ENCODE assay signal across 1 cellular context in the genomic region with DNA sequence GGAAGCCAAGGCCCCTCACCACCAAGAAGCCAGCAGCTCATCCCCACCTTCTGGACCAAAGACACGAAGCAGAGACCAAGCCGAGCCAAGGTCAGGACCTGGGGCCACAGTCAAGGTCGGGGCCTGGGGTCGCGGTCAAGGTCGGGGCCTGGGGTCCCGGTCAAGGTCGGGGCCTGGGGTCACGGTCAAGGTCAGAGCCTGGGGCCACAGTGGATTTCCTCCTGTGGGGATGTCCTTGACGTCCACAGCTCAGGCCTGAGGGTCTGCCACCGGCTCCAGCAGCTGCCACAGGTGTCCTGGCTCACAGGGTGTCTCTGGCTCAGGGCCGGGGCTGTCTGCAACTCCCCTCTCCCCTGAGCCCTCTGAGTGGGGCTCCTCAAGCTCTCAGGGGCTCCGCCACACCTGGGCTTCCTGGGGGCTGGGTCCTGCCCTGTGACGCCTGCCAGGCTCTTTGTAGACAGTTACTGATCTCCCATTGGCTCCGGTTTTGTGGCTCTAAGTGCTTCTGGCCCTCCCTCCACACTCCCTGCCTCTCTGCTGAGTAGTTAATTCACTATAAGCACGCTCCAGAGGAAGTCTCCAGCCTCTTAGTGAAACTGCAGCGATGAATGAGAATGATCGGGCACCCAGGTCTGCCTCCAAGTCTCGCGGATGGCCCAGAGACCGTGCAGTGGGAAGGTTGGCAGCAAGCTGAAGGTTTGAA.
TF ChIP-seq lines count a peak whose summit lies in the region.

No MANE protein-coding gene starts in this region.

TF ChIP-seq in HepG2, 621 proteins besides CTCF, POLR2A, EP300 and RAD21 (continued from another document and continues in another):
- TF ChIP-seq, protein P1, sequence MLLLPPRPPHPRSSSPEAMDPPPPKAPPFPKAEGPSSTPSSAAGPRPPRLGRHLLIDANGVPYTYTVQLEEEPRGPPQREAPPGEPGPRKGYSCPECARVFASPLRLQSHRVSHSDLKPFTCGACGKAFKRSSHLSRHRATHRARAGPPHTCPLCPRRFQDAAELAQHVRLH (CRISPR knock-in tag; IDR thresholded peaks at IDR 0.05; ENCODE audit: borderline replicate concordance, low read depth): no peak
- TF ChIP-seq HMGA1 (CRISPR knock-in tag; conservative IDR thresholded peaks at IDR 0.05) (no peak), ZNF382 (CRISPR knock-in tag; IDR thresholded peaks at IDR 0.05; ENCODE audit: borderline replicate concordance) (no peak), NR2C2 (CRISPR knock-in tag; IDR thresholded peaks at IDR 0.05; ENCODE audit: borderline replicate concordance) (peak; percentile 76), KAT7 (CRISPR knock-in tag; IDR thresholded peaks at IDR 0.05; ENCODE audit: borderline replicate concordance) (no peak), ZNF720 (CRISPR knock-in tag; IDR thresholded peaks at IDR 0.05) (no peak), SNRNP70 (IDR thresholded peaks at IDR 0.05; ENCODE audit: low read depth, low read length) (no peak), ZBTB21 (CRISPR knock-in tag; IDR thresholded peaks at IDR 0.05) (no peak), NFE2L2 (IDR thresholded peaks at IDR 0.05; ENCODE audit: low read length) (no peak), ZNF251 (CRISPR knock-in tag; IDR thresholded peaks at IDR 0.05) (0 out of 2 replicates have a peak, but pooled peaks have one; percentile 15), ZNF773 (CRISPR knock-in tag; IDR thresholded peaks at IDR 0.05; ENCODE audit: borderline replicate concordance) (no peak), SRSF4 (IDR thresholded peaks at IDR 0.05; ENCODE audit: low read depth, low read length, poor library complexity, severe bottlenecking) (no peak), ZNF432 (CRISPR knock-in tag; IDR thresholded peaks at IDR 0.05; ENCODE audit: borderline replicate concordance) (no peak), TMF1 (CRISPR knock-in tag; IDR thresholded peaks at IDR 0.05; ENCODE audit: low read depth) (0 out of 2 replicates have a peak, but pooled peaks have one; percentile 24), EEA1 (CRISPR knock-in tag; IDR thresholded peaks at IDR 0.05; ENCODE audit: borderline replicate concordance) (no peak), EHMT2 (IDR thresholded peaks at IDR 0.05; ENCODE audit: borderline replicate concordance, low read depth, low read length) (no peak), ZFP82 (CRISPR knock-in tag; IDR thresholded peaks at IDR 0.05; ENCODE audit: borderline replicate concordance) (no peak), ZSCAN22 (CRISPR knock-in tag; IDR thresholded peaks at IDR 0.05) (no peak), RXRA (CRISPR knock-in tag; IDR thresholded peaks at IDR 0.05) (peak; percentile 86), DNMT3B (CRISPR knock-in tag; conservative IDR thresholded peaks at IDR 0.05) (no peak), POGZ (CRISPR knock-in tag; IDR thresholded peaks at IDR 0.05) (no peak), ZNF572 (CRISPR knock-in tag; IDR thresholded peaks at IDR 0.05) (no peak), GATA4 (IDR thresholded peaks at IDR 0.05; ENCODE audit: borderline replicate concordance, low read depth) (no peak), ZNF703 (CRISPR knock-in tag; IDR thresholded peaks at IDR 0.05; ENCODE audit: borderline replicate concordance) (0 out of 2 replicates have a peak, but pooled peaks have one; percentile 48), ZFP62 (CRISPR knock-in tag; IDR thresholded peaks at IDR 0.05) (no peak), HNF4A (CRISPR knock-in tag; IDR thresholded peaks at IDR 0.05) (0 out of 2 replicates have a peak, but pooled peaks have one; percentile 29), MAZ (IDR thresholded peaks at IDR 0.05; ENCODE audit: borderline replicate concordance, low read depth, low read length) (no peak), MAZ (CRISPR knock-in tag; IDR thresholded peaks at IDR 0.05; ENCODE audit: low read depth) (no peak), ZBTB8A (CRISPR knock-in tag; IDR thresholded peaks at IDR 0.05; ENCODE audit: borderline replicate concordance, low read depth) (no peak), NR3C1 (CRISPR knock-in tag; IDR thresholded peaks at IDR 0.05) (no peak), PHF20 (CRISPR knock-in tag; IDR thresholded peaks at IDR 0.05) (peak; percentile 8; the same call in 1 of the 2 replicates), ATF7 (IDR thresholded peaks at IDR 0.05) (no peak), ATF7 (CRISPR knock-in tag; IDR thresholded peaks at IDR 0.05) (no peak), ZNF558 (CRISPR knock-in tag; IDR thresholded peaks at IDR 0.05; ENCODE audit: borderline replicate concordance) (no peak), DR1 (CRISPR knock-in tag; IDR thresholded peaks at IDR 0.05) (no peak), KDM2A (CRISPR knock-in tag; IDR thresholded peaks at IDR 0.05; ENCODE audit: borderline replicate concordance, low read depth) (no peak), CBX2 (IDR thresholded peaks at IDR 0.05; ENCODE audit: low read depth, low read length) (no peak), CBX2 (CRISPR knock-in tag; IDR thresholded peaks at IDR 0.05; ENCODE audit: low read depth) (0 out of 2 replicates have a peak, but pooled peaks have one; percentile 22), SSRP1 (CRISPR knock-in tag; IDR thresholded peaks at IDR 0.05) (no peak), GPN1 (CRISPR knock-in tag; IDR thresholded peaks at IDR 0.05; ENCODE audit: borderline replicate concordance) (no peak), MED13 (CRISPR knock-in tag; IDR thresholded peaks at IDR 0.05) (no peak), ESRRA (CRISPR knock-in tag; IDR thresholded peaks at IDR 0.05; ENCODE audit: low read depth) (peak; percentile 88), LCORL (IDR thresholded peaks at IDR 0.05) (no peak), LCORL (CRISPR knock-in tag; IDR thresholded peaks at IDR 0.05) (no peak), CC2D1A (CRISPR knock-in tag; IDR thresholded peaks at IDR 0.05) (no peak), RARA (CRISPR knock-in tag; IDR thresholded peaks at IDR 0.05) (peak; percentile 89), ZFP36L2 (CRISPR knock-in tag; IDR thresholded peaks at IDR 0.05) (no peak), EZH2 (conservative IDR thresholded peaks at IDR 0.05; ENCODE audit: low read depth, low read length) (no peak), ZNF7 (CRISPR knock-in tag; IDR thresholded peaks at IDR 0.05) (no peak)
- TF ChIP-seq, protein P2, sequence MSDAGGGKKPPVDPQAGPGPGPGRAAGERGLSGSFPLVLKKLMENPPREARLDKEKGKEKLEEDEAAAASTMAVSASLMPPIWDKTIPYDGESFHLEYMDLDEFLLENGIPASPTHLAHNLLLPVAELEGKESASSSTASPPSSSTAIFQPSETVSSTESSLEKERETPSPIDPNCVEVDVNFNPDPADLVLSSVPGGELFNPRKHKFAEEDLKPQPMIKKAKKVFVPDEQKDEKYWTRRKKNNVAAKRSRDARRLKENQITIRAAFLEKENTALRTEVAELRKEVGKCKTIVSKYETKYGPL (CRISPR knock-in tag; IDR thresholded peaks at IDR 0.05): no peak
- TF ChIP-seq, protein P3, sequence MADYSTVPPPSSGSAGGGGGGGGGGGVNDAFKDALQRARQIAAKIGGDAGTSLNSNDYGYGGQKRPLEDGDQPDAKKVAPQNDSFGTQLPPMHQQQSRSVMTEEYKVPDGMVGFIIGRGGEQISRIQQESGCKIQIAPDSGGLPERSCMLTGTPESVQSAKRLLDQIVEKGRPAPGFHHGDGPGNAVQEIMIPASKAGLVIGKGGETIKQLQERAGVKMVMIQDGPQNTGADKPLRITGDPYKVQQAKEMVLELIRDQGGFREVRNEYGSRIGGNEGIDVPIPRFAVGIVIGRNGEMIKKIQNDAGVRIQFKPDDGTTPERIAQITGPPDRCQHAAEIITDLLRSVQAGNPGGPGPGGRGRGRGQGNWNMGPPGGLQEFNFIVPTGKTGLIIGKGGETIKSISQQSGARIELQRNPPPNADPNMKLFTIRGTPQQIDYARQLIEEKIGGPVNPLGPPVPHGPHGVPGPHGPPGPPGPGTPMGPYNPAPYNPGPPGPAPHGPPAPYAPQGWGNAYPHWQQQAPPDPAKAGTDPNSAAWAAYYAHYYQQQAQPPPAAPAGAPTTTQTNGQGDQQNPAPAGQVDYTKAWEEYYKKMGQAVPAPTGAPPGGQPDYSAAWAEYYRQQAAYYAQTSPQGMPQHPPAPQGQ (CRISPR knock-in tag; IDR thresholded peaks at IDR 0.05; ENCODE audit: borderline replicate concordance): no peak
- TF ChIP-seq, protein P4, sequence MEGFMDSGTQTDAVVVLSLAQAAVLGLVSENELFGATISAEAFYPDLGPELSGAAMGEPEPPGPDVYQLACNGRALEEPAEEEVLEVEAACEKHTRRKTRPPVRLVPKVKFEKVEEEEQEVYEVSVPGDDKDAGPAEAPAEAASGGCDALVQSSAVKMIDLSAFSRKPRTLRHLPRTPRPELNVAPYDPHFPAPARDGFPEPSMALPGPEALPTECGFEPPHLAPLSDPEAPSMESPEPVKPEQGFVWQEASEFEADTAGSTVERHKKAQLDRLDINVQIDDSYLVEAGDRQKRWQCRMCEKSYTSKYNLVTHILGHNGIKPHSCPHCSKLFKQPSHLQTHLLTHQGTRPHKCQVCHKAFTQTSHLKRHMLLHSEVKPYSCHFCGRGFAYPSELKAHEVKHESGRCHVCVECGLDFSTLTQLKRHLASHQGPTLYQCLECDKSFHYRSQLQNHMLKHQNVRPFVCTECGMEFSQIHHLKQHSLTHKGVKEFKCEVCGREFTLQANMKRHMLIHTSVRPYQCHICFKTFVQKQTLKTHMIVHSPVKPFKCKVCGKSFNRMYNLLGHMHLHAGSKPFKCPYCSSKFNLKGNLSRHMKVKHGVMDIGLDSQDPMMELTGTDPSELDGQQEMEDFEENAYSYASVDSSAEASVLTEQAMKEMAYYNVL (CRISPR knock-in tag; IDR thresholded peaks at IDR 0.05; ENCODE audit: borderline replicate concordance): no peak
- TF ChIP-seq, protein P5, sequence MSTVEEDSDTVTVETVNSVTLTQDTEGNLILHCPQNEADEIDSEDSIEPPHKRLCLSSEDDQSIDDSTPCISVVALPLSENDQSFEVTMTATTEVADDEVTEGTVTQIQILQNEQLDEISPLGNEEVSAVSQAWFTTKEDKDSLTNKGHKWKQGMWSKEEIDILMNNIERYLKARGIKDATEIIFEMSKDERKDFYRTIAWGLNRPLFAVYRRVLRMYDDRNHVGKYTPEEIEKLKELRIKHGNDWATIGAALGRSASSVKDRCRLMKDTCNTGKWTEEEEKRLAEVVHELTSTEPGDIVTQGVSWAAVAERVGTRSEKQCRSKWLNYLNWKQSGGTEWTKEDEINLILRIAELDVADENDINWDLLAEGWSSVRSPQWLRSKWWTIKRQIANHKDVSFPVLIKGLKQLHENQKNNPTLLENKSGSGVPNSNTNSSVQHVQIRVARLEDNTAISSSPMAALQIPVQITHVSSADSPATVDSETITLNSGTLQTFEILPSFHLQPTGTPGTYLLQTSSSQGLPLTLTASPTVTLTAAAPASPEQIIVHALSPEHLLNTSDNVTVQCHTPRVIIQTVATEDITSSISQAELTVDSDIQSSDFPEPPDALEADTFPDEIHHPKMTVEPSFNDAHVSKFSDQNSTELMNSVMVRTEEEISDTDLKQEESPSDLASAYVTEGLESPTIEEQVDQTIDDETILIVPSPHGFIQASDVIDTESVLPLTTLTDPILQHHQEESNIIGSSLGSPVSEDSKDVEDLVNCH (CRISPR knock-in tag; IDR thresholded peaks at IDR 0.05): no peak
- TF ChIP-seq, protein P6, sequence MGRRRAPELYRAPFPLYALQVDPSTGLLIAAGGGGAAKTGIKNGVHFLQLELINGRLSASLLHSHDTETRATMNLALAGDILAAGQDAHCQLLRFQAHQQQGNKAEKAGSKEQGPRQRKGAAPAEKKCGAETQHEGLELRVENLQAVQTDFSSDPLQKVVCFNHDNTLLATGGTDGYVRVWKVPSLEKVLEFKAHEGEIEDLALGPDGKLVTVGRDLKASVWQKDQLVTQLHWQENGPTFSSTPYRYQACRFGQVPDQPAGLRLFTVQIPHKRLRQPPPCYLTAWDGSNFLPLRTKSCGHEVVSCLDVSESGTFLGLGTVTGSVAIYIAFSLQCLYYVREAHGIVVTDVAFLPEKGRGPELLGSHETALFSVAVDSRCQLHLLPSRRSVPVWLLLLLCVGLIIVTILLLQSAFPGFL (CRISPR knock-in tag; IDR thresholded peaks at IDR 0.05): no peak
- TF ChIP-seq, protein P7, sequence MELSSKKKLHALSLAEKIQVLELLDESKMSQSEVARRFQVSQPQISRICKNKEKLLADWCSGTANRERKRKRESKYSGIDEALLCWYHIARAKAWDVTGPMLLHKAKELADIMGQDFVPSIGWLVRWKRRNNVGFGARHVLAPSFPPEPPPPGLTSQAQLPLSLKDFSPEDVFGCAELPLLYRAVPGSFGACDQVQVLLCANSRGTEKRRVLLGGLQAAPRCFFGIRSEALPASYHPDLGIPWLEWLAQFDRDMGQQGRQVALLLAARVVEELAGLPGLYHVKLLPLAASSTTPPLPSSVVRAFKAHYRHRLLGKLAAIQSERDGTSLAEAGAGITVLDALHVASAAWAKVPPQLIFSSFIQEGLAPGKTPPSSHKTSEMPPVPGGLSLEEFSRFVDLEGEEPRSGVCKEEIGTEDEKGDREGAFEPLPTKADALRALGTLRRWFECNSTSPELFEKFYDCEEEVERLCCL (CRISPR knock-in tag; IDR thresholded peaks at IDR 0.05; ENCODE audit: borderline replicate concordance): no peak
- TF ChIP-seq, protein P8, sequence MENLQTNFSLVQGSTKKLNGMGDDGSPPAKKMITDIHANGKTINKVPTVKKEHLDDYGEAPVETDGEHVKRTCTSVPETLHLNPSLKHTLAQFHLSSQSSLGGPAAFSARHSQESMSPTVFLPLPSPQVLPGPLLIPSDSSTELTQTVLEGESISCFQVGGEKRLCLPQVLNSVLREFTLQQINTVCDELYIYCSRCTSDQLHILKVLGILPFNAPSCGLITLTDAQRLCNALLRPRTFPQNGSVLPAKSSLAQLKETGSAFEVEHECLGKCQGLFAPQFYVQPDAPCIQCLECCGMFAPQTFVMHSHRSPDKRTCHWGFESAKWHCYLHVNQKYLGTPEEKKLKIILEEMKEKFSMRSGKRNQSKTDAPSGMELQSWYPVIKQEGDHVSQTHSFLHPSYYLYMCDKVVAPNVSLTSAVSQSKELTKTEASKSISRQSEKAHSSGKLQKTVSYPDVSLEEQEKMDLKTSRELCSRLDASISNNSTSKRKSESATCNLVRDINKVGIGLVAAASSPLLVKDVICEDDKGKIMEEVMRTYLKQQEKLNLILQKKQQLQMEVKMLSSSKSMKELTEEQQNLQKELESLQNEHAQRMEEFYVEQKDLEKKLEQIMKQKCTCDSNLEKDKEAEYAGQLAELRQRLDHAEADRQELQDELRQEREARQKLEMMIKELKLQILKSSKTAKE (CRISPR knock-in tag; IDR thresholded peaks at IDR 0.05; ENCODE audit: borderline replicate concordance): 0 out of 2 replicates have a peak, but pooled peaks have one; percentile 14
- TF ChIP-seq, protein P9, sequence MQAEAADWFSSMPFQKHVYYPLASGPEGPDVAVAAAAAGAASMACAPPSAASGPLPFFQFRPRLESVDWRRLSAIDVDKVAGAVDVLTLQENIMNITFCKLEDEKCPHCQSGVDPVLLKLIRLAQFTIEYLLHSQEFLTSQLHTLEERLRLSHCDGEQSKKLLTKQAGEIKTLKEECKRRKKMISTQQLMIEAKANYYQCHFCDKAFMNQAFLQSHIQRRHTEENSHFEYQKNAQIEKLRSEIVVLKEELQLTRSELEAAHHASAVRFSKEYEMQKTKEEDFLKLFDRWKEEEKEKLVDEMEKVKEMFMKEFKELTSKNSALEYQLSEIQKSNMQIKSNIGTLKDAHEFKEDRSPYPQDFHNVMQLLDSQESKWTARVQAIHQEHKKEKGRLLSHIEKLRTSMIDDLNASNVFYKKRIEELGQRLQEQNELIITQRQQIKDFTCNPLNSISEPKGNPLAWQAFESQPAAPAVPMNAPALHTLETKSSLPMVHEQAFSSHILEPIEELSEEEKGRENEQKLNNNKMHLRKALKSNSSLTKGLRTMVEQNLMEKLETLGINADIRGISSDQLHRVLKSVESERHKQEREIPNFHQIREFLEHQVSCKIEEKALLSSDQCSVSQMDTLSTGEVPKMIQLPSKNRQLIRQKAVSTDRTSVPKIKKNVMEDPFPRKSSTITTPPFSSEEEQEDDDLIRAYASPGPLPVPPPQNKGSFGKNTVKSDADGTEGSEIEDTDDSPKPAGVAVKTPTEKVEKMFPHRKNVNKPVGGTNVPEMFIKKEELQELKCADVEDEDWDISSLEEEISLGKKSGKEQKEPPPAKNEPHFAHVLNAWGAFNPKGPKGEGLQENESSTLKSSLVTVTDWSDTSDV (CRISPR knock-in tag; IDR thresholded peaks at IDR 0.05): no peak
